In genomic region chr20:19816386-19816785, GRCh38 we compare ENCODE assay signal across 18 cellular contexts. TPM values are rescaled to one million over a fixed set of nuclear protein-coding genes. Genes with fewer than 3 reads are reported as not detected.
DNase-seq lines count a peak whose midpoint lies in the region; ATAC-seq, FAIRE-seq and TF ChIP-seq lines count a peak whose summit lies in the region.
"Had no signal": no experiment of that assay in that cellular context is flagged by ENCODE, and none has a peak within 500 bp of the region (broad histone marks: within the 10 kb centered on the region; RNA-seq: fewer than 3 reads in every experiment).

No MANE protein-coding gene starts in this region.

- ATAC-seq in left cardiac atrium (no peak), GM18909 (IDR thresholded peaks at IDR 0.05; ENCODE audit: poor library complexity, unreplicated experiment) (no peak)
- ATAC-seq: body of pancreas had no signal

- WGBS in mesenchymal stem cell = 59% methylated on average over 3 of the region's 4 CpGs

- H3K36me3 ChIP-seq in left ventricle myocardium inferior = peaks cover 4% of the 10 kb centered on the region
- peaks cover 0 to 9% of the 10 kb centered on the region in 2 experiments for H3K36me3 ChIP-seq in mesenchymal stem cell (ENCODE audit: control insufficient read depth in 1 of 2, insufficient read depth in 2 of 2, low read depth in 1 of 2, low read length in 2 of 2)
- H3K36me3 ChIP-seq in kidney (ENCODE audit: control insufficient read depth in 1 of 2, insufficient read depth in 2 of 2, low read length in 2 of 2) = no peaks in the 10 kb centered on the region
- H3K36me3 ChIP-seq: transverse colon had no signal

- H3K4me1 ChIP-seq in left ventricle myocardium inferior (peaks cover 66% of the 10 kb centered on the region), mesenchymal stem cell (ENCODE audit: control insufficient read depth, insufficient read depth, low read depth, low read length) (peaks cover 7% of the 10 kb centered on the region), kidney (ENCODE audit: control insufficient read depth in 1 of 2, insufficient read depth in 1 of 2, low read depth in 1 of 2, low read length in 2 of 2) (peaks cover 4% of the 10 kb centered on the region in 2 donors)

- no peaks in the 10 kb centered on the region for H3K27me3 ChIP-seq in left ventricle myocardium inferior (ENCODE audit: low read depth)
- no peaks in the 10 kb centered on the region for H3K27me3 ChIP-seq in mesenchymal stem cell (ENCODE audit: control insufficient read depth in 1 of 2, insufficient read depth in 1 of 2, low read length in 2 of 2)
- H3K27me3 ChIP-seq: body of pancreas, transverse colon had no signal

- peak overlapping the region in 1 of 2 experiments; percentile 79 for H2BK12ac ChIP-seq in mesenchymal stem cell (ENCODE audit: low read length in 2 of 2)

- H3K23ac ChIP-seq in mesenchymal stem cell (ENCODE audit: low read length in 2 of 2) = no peak overlapping the region

- H4K91ac ChIP-seq in mesenchymal stem cell (ENCODE audit: low read length) = peak overlapping the region; percentile 90

- peak overlapping the region; percentile 82 for H2BK120ac ChIP-seq in mesenchymal stem cell (ENCODE audit: low read depth, low read length)

- H2BK15ac ChIP-seq in mesenchymal stem cell (ENCODE audit: low read depth, poor library complexity, severe bottlenecking) = no peak overlapping the region

- H4K8ac ChIP-seq in mesenchymal stem cell (ENCODE audit: low read length) = peak overlapping the region; percentile 83

- H3K4me3 ChIP-seq in left ventricle myocardium inferior = no peak overlapping the region
- H3K4me3 ChIP-seq in mesenchymal stem cell (ENCODE audit: insufficient read depth in 1 of 2, low read depth in 1 of 2, low read length in 2 of 2) = no peak overlapping the region
- no peak overlapping the region for H3K4me3 ChIP-seq in kidney (ENCODE audit: low read length in 2 of 2)
- H3K4me3 ChIP-seq: body of pancreas, transverse colon had no signal

- peak overlapping the region in 1 of 2 experiments; percentile 79 for H3K14ac ChIP-seq in mesenchymal stem cell (ENCODE audit: low read length in 2 of 2)

- H3K79me1 ChIP-seq in mesenchymal stem cell (replicated peaks; ENCODE audit: low read length, poor library complexity, severe bottlenecking) = peaks cover 7% of the 10 kb centered on the region

- H3K18ac ChIP-seq in mesenchymal stem cell (ENCODE audit: low read depth in 1 of 2, low read length in 2 of 2) = peak overlapping the region in 1 of 2 experiments; percentile 96

- DNase-seq in left ventricle myocardium inferior (no peak), left cardiac atrium (no peak), brain pericyte (ENCODE audit: low read depth, low spot score) (peak; percentile 40), mesenchymal stem cell (peak; percentile 65), kidney (no peak), pons (ENCODE audit: low spot score) (no peak)
- no peak for DNase-seq in stimulated activated CD4-positive, alpha-beta T cell treated with anti-CD3 and anti-CD28 coated beads, Interleukin-2, amount 100 ng/mL, for 48 hours
- DNase-seq: activated CD4-positive, alpha-beta T cell treated with anti-CD3 and anti-CD28 coated beads for 1 hour; activated CD8-positive, alpha-beta memory T cell treated with anti-CD3 and anti-CD28 coated beads, Interleukin-2, amount 50 U/mL, for 4 hours; Calu3; effector CD8-positive, alpha-beta T cell; KBM-7; NCI-H1417 treated with DMSO at 0.1 percent for 48 hours; SHP77; T-helper 9 cell; transverse colon had no signal

- H2AK5ac ChIP-seq in mesenchymal stem cell (ENCODE audit: low read length, severe bottlenecking) = peak overlapping the region; percentile 90

- peak overlapping the region; percentile 94 for H2BK5ac ChIP-seq in mesenchymal stem cell (ENCODE audit: low read depth, low read length, poor library complexity, severe bottlenecking)

- H3K27ac ChIP-seq in left ventricle myocardium inferior (replicated peaks) (peak overlapping the region; percentile 82), mesenchymal stem cell (ENCODE audit: low read length, poor library complexity, severe bottlenecking) (peak overlapping the region; percentile 90), kidney (ENCODE audit: low read depth in 2 of 2, low read length in 2 of 2) (no peak overlapping the region)
- H3K27ac ChIP-seq: body of pancreas had no signal

- H3K9ac ChIP-seq in mesenchymal stem cell (ENCODE audit: low read length) (peak overlapping the region; percentile 42), kidney (ENCODE audit: low read length in 2 of 2) (no peak overlapping the region)

- intact Hi-C loops in left ventricle myocardium inferior (cut with micrococcal nuclease) (no loop called here), left cardiac atrium (cut with DNase I) (no loop called here), kidney (cut with DNase I) (no loop called here)

- no peak for TF ChIP-seq CTCF in left ventricle myocardium inferior (IDR thresholded peaks at IDR 0.05; ENCODE audit: borderline replicate concordance)
- TF ChIP-seq CTCF in kidney (IDR thresholded peaks at IDR 0.05; ENCODE audit: borderline replicate concordance, extremely low read depth, insufficient read depth) = no peak

- H3K4ac ChIP-seq in mesenchymal stem cell (ENCODE audit: low read depth in 1 of 2, low read length in 2 of 2) = peak overlapping the region; percentile 81 to 94

- H3K4me2 ChIP-seq in mesenchymal stem cell (ENCODE audit: low read length, poor library complexity, severe bottlenecking) = no peak overlapping the region

- no peak overlapping the region for H2AFZ ChIP-seq in mesenchymal stem cell (ENCODE audit: low read depth, low read length)

- no peak for FAIRE-seq in kidney (lab: Jason Lieb, UNC)

- H3K9me3 ChIP-seq in left ventricle myocardium inferior (replicated peaks) (peaks cover 12% of the 10 kb centered on the region), mesenchymal stem cell (ENCODE audit: control insufficient read depth, low read length) (peaks cover 6% of the 10 kb centered on the region), kidney (ENCODE audit: control insufficient read depth in 1 of 2, low read length in 2 of 2) (no peaks in the 10 kb centered on the region)
- H3K9me3 ChIP-seq: transverse colon had no signal

RNA-seq across cellular contexts. Expression of gene RIN2, which starts 58.3 kb away (rescaled TPM):
- 48.8 TPM for total RNA-seq in left ventricle myocardium inferior
- total RNA-seq in left cardiac atrium = 10 to 100 TPM; 43.9 to 50.1 TPM
- polyA plus RNA-seq in mesenchymal stem cell (2013, experiment 1 of 2) = 44.5 TPM
- polyA plus RNA-seq in mesenchymal stem cell (2013, experiment 2 of 2) = 41.0 TPM
- total RNA-seq in kidney = 109 TPM
- 20.2 TPM for polyA plus RNA-seq in kidney (ENCODE audit: insufficient read depth, low read depth, low replicate concordance)

Comparison
In these comparisons a context has a peak if more than half of its experiments do, and no peak if none do; other contexts are left out.
1. DNase-seq: peak in brain pericyte (single experiment) and mesenchymal stem cell (single experiment); none in left ventricle myocardium inferior (single experiment), left cardiac atrium (single experiment), stimulated activated CD4-positive, alpha-beta T cell treated with anti-CD3 and anti-CD28 coated beads, Interleukin-2, amount 100 ng/mL, for 48 hours (0 of 2), kidney (single experiment) and pons (single experiment).
2. H3K27ac ChIP-seq: peak in left ventricle myocardium inferior (single experiment) and mesenchymal stem cell (single experiment); none in kidney (0 of 2).